In the genomic region with DNA sequence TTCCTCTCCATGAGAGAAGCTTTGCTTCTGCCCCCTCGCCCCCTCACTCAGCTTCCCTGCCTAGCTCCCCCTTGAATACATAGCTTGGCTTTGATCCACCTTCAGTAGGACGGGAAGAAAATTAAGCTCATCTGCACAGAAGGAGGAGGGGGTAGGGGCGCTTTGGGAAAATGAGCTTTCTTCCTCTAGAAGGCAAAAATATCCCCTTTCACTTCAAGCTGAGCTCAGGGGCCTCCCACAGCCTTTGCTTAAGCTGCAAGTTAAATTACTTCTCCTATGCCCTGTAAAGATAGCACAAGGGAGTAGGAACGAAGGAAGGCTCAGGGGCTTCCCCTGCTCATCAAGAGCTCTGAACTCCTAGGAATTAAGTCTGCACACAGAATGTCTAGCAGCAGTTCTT, we compare ENCODE assay signal across 16 cellular contexts.
"Had no signal": no experiment of that assay in that cellular context is flagged by ENCODE, and none has a peak within 500 bp of the region (broad histone marks: within the 10 kb centered on the region; RNA-seq: fewer than 3 reads in every experiment).

No MANE protein-coding gene starts in this region.

- H3K4me3 Mint-ChIP-seq: activated CD4-positive, alpha-beta T cell treated with anti-CD3 and anti-CD28 coated beads for 36 hours; activated CD8-positive, alpha-beta T cell treated with anti-CD3 and anti-CD28 coated beads for 36 hours; activated naive CD8-positive, alpha-beta T cell treated with anti-CD3 and anti-CD28 coated beads for 36 hours; activated T-cell treated with anti-CD3 and anti-CD28 coated beads, Interleukin-2, amount 50 U/mL, for 72 hours; immature natural killer cell; naive thymus-derived CD8-positive, alpha-beta T cell; T-helper 2 cell treated with Interferon-gamma antibody and Interleukin-4, amounts not matched to agents 5 μg/mL and 100 μg/mL, for 36 hours had no signal

- H3K4me3 ChIP-seq: esophagus muscularis mucosa, lower lobe of right lung, psoas muscle had no signal

- ATAC-seq: activated CD4-positive, alpha-beta T cell treated with anti-CD3 and anti-CD28 coated beads for 36 hours; activated CD8-positive, alpha-beta T cell treated with anti-CD3 and anti-CD28 coated beads for 36 hours; activated T-cell treated with anti-CD3 and anti-CD28 coated beads, Interleukin-2, amount 50 U/mL, for 72 hours; lower lobe of right lung; naive thymus-derived CD8-positive, alpha-beta T cell; psoas muscle; stimulated activated naive CD8-positive, alpha-beta T cell treated with anti-CD3 and anti-CD28 coated beads, Interleukin-15, Interleukin-2, amounts not matched to agents 100 U/mL and 50 U/mL, for 24 hours had no signal

- H3K27me3 ChIP-seq: dorsolateral prefrontal cortex had no signal

- H3K9me3 ChIP-seq: esophagus muscularis mucosa, lower lobe of right lung, psoas muscle had no signal

- H3K27me3 Mint-ChIP-seq: activated CD8-positive, alpha-beta T cell treated with anti-CD3 and anti-CD28 coated beads for 36 hours; activated naive CD8-positive, alpha-beta T cell treated with anti-CD3 and anti-CD28 coated beads for 36 hours had no signal

- DNase-seq: activated CD4-positive, alpha-beta T cell treated with anti-CD3 and anti-CD28 coated beads for 36 hours; activated CD8-positive, alpha-beta memory T cell treated with anti-CD3 and anti-CD28 coated beads, Interleukin-2, amount 50 U/mL, for 4 hours; activated CD8-positive, alpha-beta T cell treated with anti-CD3 and anti-CD28 coated beads for 36 hours; activated gamma-delta T cell treated with Interleukin-2 at 50 U/mL for 16 hours; activated naive CD8-positive, alpha-beta T cell treated with anti-CD3 and anti-CD28 coated beads for 36 hours; activated T-cell treated with anti-CD3 and anti-CD28 coated beads, Interleukin-2, amount 50 U/mL, for 72 hours; dorsolateral prefrontal cortex; immature natural killer cell; lower lobe of right lung; psoas muscle; stimulated activated CD4-positive, alpha-beta T cell treated with anti-CD3 and anti-CD28 coated beads, Interleukin-2, amount 100 ng/mL, for 48 hours; stimulated activated CD8-positive, alpha-beta memory T cell treated with anti-CD3 and anti-CD28 coated beads, Interleukin-4, amount 100 ng/mL, for 48 hours; stimulated activated naive CD8-positive, alpha-beta T cell treated with anti-CD3 and anti-CD28 coated beads, Interleukin-15, Interleukin-2, amounts not matched to agents 100 U/mL and 50 U/mL, for 24 hours had no signal

- H3K27ac Mint-ChIP-seq: activated CD4-positive, alpha-beta T cell treated with anti-CD3 and anti-CD28 coated beads for 36 hours; activated CD8-positive, alpha-beta T cell treated with anti-CD3 and anti-CD28 coated beads for 36 hours; activated naive CD8-positive, alpha-beta T cell treated with anti-CD3 and anti-CD28 coated beads for 36 hours; activated T-cell treated with anti-CD3 and anti-CD28 coated beads, Interleukin-2, amount 50 U/mL, for 72 hours; immature natural killer cell; T-helper 2 cell treated with Interferon-gamma antibody and Interleukin-4, amounts not matched to agents 5 μg/mL and 100 μg/mL, for 36 hours had no signal

- H3K4me1 ChIP-seq: psoas muscle had no signal

- H3K4me1 Mint-ChIP-seq: activated CD4-positive, alpha-beta T cell treated with anti-CD3 and anti-CD28 coated beads for 36 hours; activated naive CD8-positive, alpha-beta T cell treated with anti-CD3 and anti-CD28 coated beads for 36 hours; immature natural killer cell; naive thymus-derived CD8-positive, alpha-beta T cell had no signal

- H3K27ac ChIP-seq: esophagus muscularis mucosa, lower lobe of right lung, psoas muscle had no signal

- H3K36me3 Mint-ChIP-seq: activated naive CD8-positive, alpha-beta T cell treated with anti-CD3 and anti-CD28 coated beads for 36 hours; immature natural killer cell; naive thymus-derived CD8-positive, alpha-beta T cell had no signal

- H3K36me3 ChIP-seq: lower lobe of right lung had no signal

- H3K9me3 Mint-ChIP-seq: activated CD8-positive, alpha-beta T cell treated with anti-CD3 and anti-CD28 coated beads for 36 hours; activated naive CD8-positive, alpha-beta T cell treated with anti-CD3 and anti-CD28 coated beads for 36 hours; activated T-cell treated with anti-CD3 and anti-CD28 coated beads, Interleukin-2, amount 50 U/mL, for 72 hours; immature natural killer cell; naive thymus-derived CD8-positive, alpha-beta T cell; T-helper 2 cell treated with Interferon-gamma antibody and Interleukin-4, amounts not matched to agents 5 μg/mL and 100 μg/mL, for 36 hours had no signal
